In genomic region chr6:160137989-160138835, GRCh38 we compare ENCODE assay signal across 1 cellular context.
TF ChIP-seq lines count a peak whose summit lies in the region.

No MANE protein-coding gene starts in this region.

TF ChIP-seq in HepG2, 621 proteins besides CTCF, POLR2A, EP300 and RAD21 (continued from another document and continues in another):
- 0 out of 2 replicates have a peak, but pooled peaks have one; percentile 39 for TF ChIP-seq THRA (CRISPR knock-in tag; IDR thresholded peaks at IDR 0.05; ENCODE audit: borderline replicate concordance)
- 0 out of 2 replicates have a peak, but pooled peaks have one; percentile 16 for TF ChIP-seq ZNF414 (CRISPR knock-in tag; IDR thresholded peaks at IDR 0.05)
- TF ChIP-seq HDAC2 (CRISPR knock-in tag; IDR thresholded peaks at IDR 0.05) = 0 out of 2 replicates have a peak, but pooled peaks have one; percentile 11
- no peak for TF ChIP-seq SMAD9 (CRISPR knock-in tag; IDR thresholded peaks at IDR 0.05)
- TF ChIP-seq TRAFD1 (CRISPR knock-in tag; IDR thresholded peaks at IDR 0.05; ENCODE audit: borderline replicate concordance) = no peak
- no peak for TF ChIP-seq ZSCAN9 (CRISPR knock-in tag; IDR thresholded peaks at IDR 0.05; ENCODE audit: borderline replicate concordance)
- no peak for TF ChIP-seq ZNF574 (CRISPR knock-in tag; IDR thresholded peaks at IDR 0.05)
- TF ChIP-seq PAWR (CRISPR knock-in tag; IDR thresholded peaks at IDR 0.05; ENCODE audit: borderline replicate concordance) = no peak
- TF ChIP-seq TOPORS (CRISPR knock-in tag; IDR thresholded peaks at IDR 0.05) = peak; percentile 49; the same call in 1 of the 2 replicates
- TF ChIP-seq ZNF512B (CRISPR knock-in tag; IDR thresholded peaks at IDR 0.05; ENCODE audit: borderline replicate concordance) = peak; percentile 10; the same call in 1 of the 2 replicates
- TF ChIP-seq NCOA2 (CRISPR knock-in tag; IDR thresholded peaks at IDR 0.05) = no peak
- no peak for TF ChIP-seq ZNF773 (CRISPR knock-in tag; IDR thresholded peaks at IDR 0.05; ENCODE audit: borderline replicate concordance)
- no peak for TF ChIP-seq RFX1 (IDR thresholded peaks at IDR 0.05)
- TF ChIP-seq MED1 (CRISPR knock-in tag; IDR thresholded peaks at IDR 0.05) = peak; percentile 59; the same call in 1 of the 2 replicates
- no peak for TF ChIP-seq KAT2B (IDR thresholded peaks at IDR 0.05; ENCODE audit: borderline replicate concordance, low read depth, low read length)
- TF ChIP-seq E2F1 (CRISPR knock-in tag; IDR thresholded peaks at IDR 0.05) = no peak
- no peak for TF ChIP-seq THYN1 (CRISPR knock-in tag; IDR thresholded peaks at IDR 0.05; ENCODE audit: borderline replicate concordance, low read depth)
- no peak for TF ChIP-seq CREBL2 (CRISPR knock-in tag; IDR thresholded peaks at IDR 0.05; ENCODE audit: borderline replicate concordance)
- TF ChIP-seq EZH2 (conservative IDR thresholded peaks at IDR 0.05; ENCODE audit: low read depth, low read length) = no peak
- no peak for TF ChIP-seq MIER3 (CRISPR knock-in tag; IDR thresholded peaks at IDR 0.05; ENCODE audit: borderline replicate concordance)
- TF ChIP-seq ADNP (CRISPR knock-in tag; IDR thresholded peaks at IDR 0.05) = no peak
- TF ChIP-seq ZSCAN30 (CRISPR knock-in tag; IDR thresholded peaks at IDR 0.05) = no peak
- no peak for TF ChIP-seq IRX3 (CRISPR knock-in tag; IDR thresholded peaks at IDR 0.05; ENCODE audit: borderline replicate concordance, low read depth)
- TF ChIP-seq ZBTB38 (CRISPR knock-in tag; IDR thresholded peaks at IDR 0.05) = no peak
- TF ChIP-seq ZHX1 (CRISPR knock-in tag; IDR thresholded peaks at IDR 0.05; ENCODE audit: low read depth) = no peak
- no peak for TF ChIP-seq BCL3 (CRISPR knock-in tag; IDR thresholded peaks at IDR 0.05)
- TF ChIP-seq ERF (CRISPR knock-in tag; IDR thresholded peaks at IDR 0.05) = no peak; the same call in 1 of the 2 replicates
- no peak for TF ChIP-seq EEA1 (CRISPR knock-in tag; IDR thresholded peaks at IDR 0.05; ENCODE audit: borderline replicate concordance)
- TF ChIP-seq NR1H2 (CRISPR knock-in tag; IDR thresholded peaks at IDR 0.05; ENCODE audit: borderline replicate concordance, low read depth) = no peak
- peak; percentile 53; the same call in 1 of the 2 replicates for TF ChIP-seq PITX1 (CRISPR knock-in tag; IDR thresholded peaks at IDR 0.05)
- no peak for TF ChIP-seq GLMP (CRISPR knock-in tag; IDR thresholded peaks at IDR 0.05; ENCODE audit: borderline replicate concordance)
- TF ChIP-seq HOXA5 (CRISPR knock-in tag; IDR thresholded peaks at IDR 0.05) = peak; percentile 60; the same call in 1 of the 2 replicates
- 0 out of 2 replicates have a peak, but pooled peaks have one; percentile 61 for TF ChIP-seq ZNF557 (CRISPR knock-in tag; IDR thresholded peaks at IDR 0.05)
- TF ChIP-seq KAT8 (CRISPR knock-in tag; IDR thresholded peaks at IDR 0.05) = no peak
- TF ChIP-seq ZNF367 (CRISPR knock-in tag; IDR thresholded peaks at IDR 0.05; ENCODE audit: borderline replicate concordance) = no peak
- TF ChIP-seq MAF1 (CRISPR knock-in tag; IDR thresholded peaks at IDR 0.05; ENCODE audit: borderline replicate concordance) = no peak
- TF ChIP-seq KLF13 (CRISPR knock-in tag; IDR thresholded peaks at IDR 0.05) = no peak
- TF ChIP-seq NFE2L1 (CRISPR knock-in tag; IDR thresholded peaks at IDR 0.05; ENCODE audit: borderline replicate concordance) = no peak
- no peak for TF ChIP-seq TCF7 (IDR thresholded peaks at IDR 0.05; ENCODE audit: low read depth)
- no peak for TF ChIP-seq SRSF9 (IDR thresholded peaks at IDR 0.05; ENCODE audit: borderline replicate concordance, insufficient read depth, low read depth, low read length, poor library complexity, severe bottlenecking)
- TF ChIP-seq FOXP4 (CRISPR knock-in tag; IDR thresholded peaks at IDR 0.05) = peak; percentile 53; the same call in 1 of the 2 replicates
- TF ChIP-seq NFKB2 (CRISPR knock-in tag; IDR thresholded peaks at IDR 0.05; ENCODE audit: borderline replicate concordance) = 0 out of 2 replicates have a peak, but pooled peaks have one; percentile 1
- TF ChIP-seq SAP130 (CRISPR knock-in tag; IDR thresholded peaks at IDR 0.05; ENCODE audit: low read depth) = peak; percentile 30; the same call in 1 of the 2 replicates
- TF ChIP-seq ZSCAN20 (CRISPR knock-in tag; IDR thresholded peaks at IDR 0.05; ENCODE audit: borderline replicate concordance) = 0 out of 2 replicates have a peak, but pooled peaks have one; percentile 40
